ENCODE assay signal across 18 cellular contexts in genomic region chr1:239804265-239804664, GRCh38.
"Had no signal": no experiment of that assay in that cellular context is flagged by ENCODE, and none has a peak within 500 bp of the region (broad histone marks: within the 10 kb centered on the region; RNA-seq: fewer than 3 reads in every experiment).

No MANE protein-coding gene starts in this region.

- ATAC-seq: effector memory CD8-positive, alpha-beta T cell; foreskin keratinocyte; heart right ventricle; left lung; left ventricle myocardium superior; lower lobe of right lung had no signal

- H3K36me3 ChIP-seq: colonic mucosa, heart right ventricle, left lung, lower lobe of right lung had no signal

- H3K4me1 ChIP-seq: colonic mucosa, foreskin keratinocyte had no signal

- H3K27ac ChIP-seq: colonic mucosa, epithelial cell of prostate, foreskin keratinocyte, heart right ventricle, left lung, lower lobe of right lung had no signal

- H3K27me3 Mint-ChIP-seq: dendritic cell treated with granulocyte-macrophage colony-stimulating factor and Interleukin-4, amounts not matched to agents 40 ng/mL and 50 ng/mL, for 4 days; effector memory CD8-positive, alpha-beta T cell had no signal

- H3K9me3 Mint-ChIP-seq: dendritic cell treated with granulocyte-macrophage colony-stimulating factor and Interleukin-4, amounts not matched to agents 40 ng/mL and 50 ng/mL, for 4 days; effector memory CD8-positive, alpha-beta T cell; endodermal cell had no signal

- H3K4me3 ChIP-seq: colonic mucosa, heart right ventricle, left lung, lower lobe of right lung had no signal

- H3K27ac Mint-ChIP-seq: dendritic cell treated with granulocyte-macrophage colony-stimulating factor and Interleukin-4, amounts not matched to agents 40 ng/mL and 50 ng/mL, for 4 days; effector memory CD8-positive, alpha-beta T cell; endodermal cell had no signal

- H3K4me3 Mint-ChIP-seq: dendritic cell treated with granulocyte-macrophage colony-stimulating factor and Interleukin-4, amounts not matched to agents 40 ng/mL and 50 ng/mL, for 4 days; effector memory CD8-positive, alpha-beta T cell; endodermal cell had no signal

- H3K9me3 ChIP-seq: colonic mucosa, heart right ventricle, left lung, lower lobe of right lung had no signal

- H3K27me3 ChIP-seq: colonic mucosa, foreskin keratinocyte, left lung had no signal

- DNase-seq: cerebellar nuclear complex; colonic mucosa; cortex of kidney; effector CD8-positive, alpha-beta T cell; effector memory CD8-positive, alpha-beta T cell; endodermal cell; erythroblast; foreskin keratinocyte; heart right ventricle; hippocampal formation; left cardiac atrium; left lung; left ventricle myocardium superior; lower lobe of right lung; mesenchymal stem cell; midbrain had no signal
